14 cellular contexts compared by ENCODE assay signal in the genomic region with DNA sequence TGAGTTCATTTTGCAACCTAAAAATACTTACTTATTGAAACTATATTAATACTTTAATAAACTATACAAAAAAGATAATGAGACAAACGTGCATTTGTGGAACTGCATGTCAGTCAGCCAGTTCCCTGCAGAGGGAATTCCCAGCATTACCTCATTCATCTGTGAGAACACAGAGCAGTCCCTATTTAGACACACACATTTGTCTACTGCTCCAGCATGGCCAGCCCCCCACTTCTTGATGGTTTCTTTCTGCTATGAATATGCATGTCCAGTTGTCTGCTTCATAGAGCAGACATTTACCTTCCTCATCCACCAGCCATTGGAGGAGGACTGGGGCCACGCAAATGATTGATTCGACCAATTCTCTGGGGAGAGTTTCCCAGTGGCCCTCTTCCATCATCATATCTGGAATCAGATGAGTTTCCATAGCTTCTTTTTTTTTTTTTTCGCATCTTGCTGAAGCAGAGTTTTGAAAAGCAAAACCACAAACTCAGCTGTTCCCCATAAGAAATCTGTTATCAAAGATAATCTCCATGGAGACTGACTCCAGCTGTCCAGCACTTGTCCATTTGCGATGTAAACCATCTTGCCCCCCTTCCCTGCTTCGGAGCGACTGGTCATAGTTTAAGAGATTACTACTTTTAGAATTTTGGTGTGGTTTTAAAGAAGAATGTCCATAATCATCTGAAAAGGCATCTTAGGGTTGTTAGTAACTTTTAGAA. TPM values are rescaled to one million over a fixed set of nuclear protein-coding genes. Genes with fewer than 3 reads are reported as not detected.
DNase-seq lines count a peak whose midpoint lies in the region; ATAC-seq and TF ChIP-seq lines count a peak whose summit lies in the region.
"Had no signal": no experiment of that assay in that cellular context is flagged by ENCODE, and none has a peak within 500 bp of the region (broad histone marks: within the 10 kb centered on the region; RNA-seq: fewer than 3 reads in every experiment).

No MANE protein-coding gene starts in this region.

- H3K4me3 ChIP-seq in HEK293 (ENCODE audit: low read depth, low read length) (no peak overlapping the region), astrocyte of the cerebellum (ENCODE audit: low read depth, low read length) (no peak overlapping the region)
- H3K4me3 ChIP-seq in CD8-positive, alpha-beta memory T cell (ENCODE audit: low read length) = no peak overlapping the region

- TF ChIP-seq CTCF in HEK293 (tag by site-specific recombination; IDR thresholded peaks at IDR 0.05) (no peak), astrocyte of the cerebellum (IDR thresholded peaks at IDR 0.05; ENCODE audit: low read depth, low read length, missing control alignments) (no peak), type B pancreatic cell (conservative IDR thresholded peaks at IDR 0.05) (no peak)

- H3K4me1 Mint-ChIP-seq in CD8-positive, alpha-beta memory T cell = no peaks in the 10 kb centered on the region
- H3K4me1 Mint-ChIP-seq in type B pancreatic cell (ENCODE audit: unreplicated experiment) = peaks cover 19% of the 10 kb centered on the region
- no peaks in the 10 kb centered on the region for H3K4me1 Mint-ChIP-seq in activated CD4-positive, alpha-beta memory T cell treated with anti-CD3 and anti-CD28 coated beads for 36 hours (ENCODE audit: low read depth)
- H3K4me1 Mint-ChIP-seq: stimulated activated memory B cell treated with anti-CD40 and anti-IgM and Interleukin-4, amounts not matched to agents 10 μg/mL and 1 μg/mL and 100 μg/mL, for 72 hours had no signal

- peak overlapping the region in 1 of 8 donors; percentile 7 for H3K27ac Mint-ChIP-seq in CD8-positive, alpha-beta memory T cell
- no peak overlapping the region for H3K27ac Mint-ChIP-seq in type B pancreatic cell
- H3K27ac Mint-ChIP-seq in activated CD4-positive, alpha-beta memory T cell treated with anti-CD3 and anti-CD28 coated beads for 36 hours = no peak overlapping the region
- H3K27ac Mint-ChIP-seq: CD8-positive, alpha-beta T cell; stimulated activated memory B cell treated with anti-CD40 and anti-IgM and Interleukin-4, amounts not matched to agents 10 μg/mL and 1 μg/mL and 100 μg/mL, for 72 hours had no signal

- peaks cover 8 to 51% of the 10 kb centered on the region in 2 donors for H3K27me3 Mint-ChIP-seq in CD8-positive, alpha-beta memory T cell
- peaks cover 4% of the 10 kb centered on the region for H3K27me3 Mint-ChIP-seq in type B pancreatic cell
- peaks cover 10% of the 10 kb centered on the region for H3K27me3 Mint-ChIP-seq in activated CD4-positive, alpha-beta memory T cell treated with anti-CD3 and anti-CD28 coated beads for 36 hours

- no peaks in the 10 kb centered on the region for H3K36me3 ChIP-seq in HEK293 (ENCODE audit: control insufficient read depth in 2 of 2, insufficient read depth in 1 of 2, low read length in 2 of 2)
- H3K36me3 ChIP-seq in CD8-positive, alpha-beta memory T cell (ENCODE audit: insufficient read depth, low read length) = no peaks in the 10 kb centered on the region

- no peak overlapping the region for H3K27ac ChIP-seq in HEK293 (ENCODE audit: extremely low read depth, low read depth, low read length)
- no peak overlapping the region for H3K27ac ChIP-seq in CD8-positive, alpha-beta memory T cell (ENCODE audit: low read depth, low read length)

- CTCF ChIA-PET in HEK293 (lab: Yijun Ruan, JAX) = no interaction called here
- CTCF ChIA-PET in CD8-positive, alpha-beta memory T cell (lab: Charles Lee) = no interaction called here
- CTCF ChIA-PET in activated CD4-positive, alpha-beta memory T cell treated with anti-CD3 and anti-CD28 coated beads for 36 hours (lab: Charles Lee) = no interaction called here

- ATAC-seq in GM18870 (IDR thresholded peaks at IDR 0.05; ENCODE audit: unreplicated experiment) = no peak
- ATAC-seq: CD8-positive, alpha-beta T cell; stimulated activated memory B cell treated with anti-CD40 and anti-IgM and Interleukin-4, amounts not matched to agents 10 μg/mL and 1 μg/mL and 100 μg/mL, for 72 hours had no signal

- DNase-seq in AG20443 (ENCODE audit: low spot score) (peak; percentile 21), astrocyte of the cerebellum (ENCODE audit: low read depth) (peak; percentile 53), kidney tubule cell (ENCODE audit: low spot score) (peak; percentile 60), type B pancreatic cell (ENCODE audit: extremely low spot score, unreplicated experiment) (no peak)
- DNase-seq in CD8-positive, alpha-beta memory T cell = no peak
- DNase-seq in activated CD4-positive, alpha-beta memory T cell treated with anti-CD3 and anti-CD28 coated beads for 36 hours = no peak
- DNase-seq: CD8-positive, alpha-beta T cell; cortex of kidney; hippocampal formation; RPMI8226; stimulated activated CD4-positive, alpha-beta T cell treated with anti-CD3 and anti-CD28 coated beads, Interleukin-12 subunit alpha, Interleukin-12 subunit beta, amount 100 ng/mL, for 4 hours had no signal

- no peaks in the 10 kb centered on the region for H3K27me3 ChIP-seq in CD8-positive, alpha-beta memory T cell (ENCODE audit: insufficient read depth, low read length, poor library complexity, severe bottlenecking)

- in situ Hi-C loops in astrocyte of the cerebellum (cut with HindIII; ENCODE audit: low sequenced_read_pairs) = no loop called here

- H3K9me3 ChIP-seq in HEK293 (ENCODE audit: control insufficient read depth, insufficient read depth, low read depth, low read length) = no peaks in the 10 kb centered on the region
- H3K9me3 ChIP-seq in CD8-positive, alpha-beta memory T cell (ENCODE audit: low read length) = no peaks in the 10 kb centered on the region

- H3K4me1 ChIP-seq in HEK293 (ENCODE audit: control insufficient read depth, insufficient read depth, low read length) = peaks cover 25% of the 10 kb centered on the region
- no peaks in the 10 kb centered on the region for H3K4me1 ChIP-seq in CD8-positive, alpha-beta memory T cell (ENCODE audit: insufficient read depth, low read length)

- no peaks in the 10 kb centered on the region for H3K9me3 Mint-ChIP-seq in CD8-positive, alpha-beta memory T cell
- H3K9me3 Mint-ChIP-seq in type B pancreatic cell = no peaks in the 10 kb centered on the region
- no peaks in the 10 kb centered on the region for H3K9me3 Mint-ChIP-seq in activated CD4-positive, alpha-beta memory T cell treated with anti-CD3 and anti-CD28 coated beads for 36 hours
- H3K9me3 Mint-ChIP-seq: CD8-positive, alpha-beta T cell; stimulated activated memory B cell treated with anti-CD40 and anti-IgM and Interleukin-4, amounts not matched to agents 10 μg/mL and 1 μg/mL and 100 μg/mL, for 72 hours had no signal

- intact Hi-C loops in activated CD4-positive, alpha-beta memory T cell treated with anti-CD3 and anti-CD28 coated beads for 36 hours (cut with micrococcal nuclease) = no loop called here

- H3K36me3 Mint-ChIP-seq in CD8-positive, alpha-beta memory T cell = no peaks in the 10 kb centered on the region
- H3K36me3 Mint-ChIP-seq in type B pancreatic cell = no peaks in the 10 kb centered on the region
- no peaks in the 10 kb centered on the region for H3K36me3 Mint-ChIP-seq in activated CD4-positive, alpha-beta memory T cell treated with anti-CD3 and anti-CD28 coated beads for 36 hours
- H3K36me3 Mint-ChIP-seq: CD8-positive, alpha-beta T cell; stimulated activated memory B cell treated with anti-CD40 and anti-IgM and Interleukin-4, amounts not matched to agents 10 μg/mL and 1 μg/mL and 100 μg/mL, for 72 hours had no signal

- H3K4me3 Mint-ChIP-seq in CD8-positive, alpha-beta memory T cell = no peak overlapping the region
- H3K4me3 Mint-ChIP-seq in type B pancreatic cell = no peak overlapping the region
- no peak overlapping the region for H3K4me3 Mint-ChIP-seq in activated CD4-positive, alpha-beta memory T cell treated with anti-CD3 and anti-CD28 coated beads for 36 hours
- H3K4me3 Mint-ChIP-seq: CD8-positive, alpha-beta T cell; stimulated activated memory B cell treated with anti-CD40 and anti-IgM and Interleukin-4, amounts not matched to agents 10 μg/mL and 1 μg/mL and 100 μg/mL, for 72 hours had no signal

- POLR2A ChIA-PET in HEK293 (lab: Yijun Ruan, JAX) = interaction anchor here (0.6 kb wide), 1 partner anchor 115 kb away, joined by 3 read pairs; no protein-coding TSS in a partner anchor
- POLR2A ChIA-PET in CD8-positive, alpha-beta memory T cell (lab: Charles Lee) = no interaction called here
- POLR2A ChIA-PET in activated CD4-positive, alpha-beta memory T cell treated with anti-CD3 and anti-CD28 coated beads for 36 hours (lab: Charles Lee) = no interaction called here

TF ChIP-seq in HEK293, 187 proteins besides CTCF, POLR2A, EP300 and RAD21 (continues in another document):
- peak; percentile 5; the same call in 1 of the 2 replicates for TF ChIP-seq ATF2 (tag by site-specific recombination; IDR thresholded peaks at IDR 0.05; ENCODE audit: low read depth)
- TF ChIP-seq ZNF138 (tag by site-specific recombination; IDR thresholded peaks at IDR 0.05; ENCODE audit: borderline replicate concordance) = no peak
- TF ChIP-seq ZBTB20 (tag by site-specific recombination; IDR thresholded peaks at IDR 0.05) = no peak

RNA-seq across cellular contexts. Expression of gene ENPP1, which starts 11.8 kb away (rescaled TPM):
- 1 to 10 TPM; 2.2 TPM for total RNA-seq in CD8-positive, alpha-beta memory T cell
- polyA plus RNA-seq in CD8-positive, alpha-beta memory T cell = 1.2 TPM
- total RNA-seq in type B pancreatic cell (ENCODE audit: low replicate concordance) = 12.9 and 13.4 TPM in 2 replicates
- 1 to 10 TPM; 1.1 to 1.4 TPM for total RNA-seq in activated CD4-positive, alpha-beta memory T cell treated with anti-CD3 and anti-CD28 coated beads for 36 hours
- total RNA-seq: CD8-positive, alpha-beta T cell had no signal

Comparison
In these comparisons a context has a peak if more than half of its experiments do, and no peak if none do; other contexts are left out.
1. DNase-seq: peak in AG20443 (single experiment), astrocyte of the cerebellum (single experiment) and kidney tubule cell (single experiment); none in CD8-positive, alpha-beta memory T cell (0 of 5), type B pancreatic cell (single experiment) and activated CD4-positive, alpha-beta memory T cell treated with anti-CD3 and anti-CD28 coated beads for 36 hours (single experiment).